ENCODE assay signal across 1 cellular context in the genomic region with DNA sequence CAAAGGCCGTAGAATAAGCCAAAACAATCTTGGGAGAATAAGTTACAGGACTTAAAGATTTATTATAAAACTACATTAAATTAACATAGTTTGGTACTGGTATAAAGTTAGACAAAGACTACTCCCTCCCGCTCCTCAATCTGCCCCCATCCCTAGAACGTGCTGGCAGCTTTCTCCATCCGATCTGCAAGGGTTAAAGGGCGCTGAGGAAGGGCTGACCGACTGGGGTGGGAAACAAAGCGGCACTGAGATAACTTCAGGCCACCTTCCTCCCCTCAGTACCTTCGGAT.
TF ChIP-seq lines count a peak whose summit lies in the region.

No MANE protein-coding gene starts in this region.

TF ChIP-seq in GM12878, 131 proteins besides CTCF, POLR2A, EP300 and RAD21:
- no peak for TF ChIP-seq BCL3 (IDR thresholded peaks at IDR 0.05; ENCODE audit: borderline replicate concordance, insufficient read depth, low read depth, low read length, poor library complexity, severe bottlenecking)
- no peak for TF ChIP-seq MYC (IDR thresholded peaks at IDR 0.05; ENCODE audit: insufficient read depth, insufficient read length, insufficient replicate concordance, low read length, severe bottlenecking)
- TF ChIP-seq BACH1 (IDR thresholded peaks at IDR 0.05; ENCODE audit: borderline replicate concordance) = no peak
- no peak for TF ChIP-seq TCF12 (IDR thresholded peaks at IDR 0.05; ENCODE audit: low read depth, low read length)
- no peak for TF ChIP-seq GABPA (IDR thresholded peaks at IDR 0.05; ENCODE audit: low read depth)
- TF ChIP-seq ZNF687 (IDR thresholded peaks at IDR 0.05) = no peak
- TF ChIP-seq NFIC (IDR thresholded peaks at IDR 0.05; ENCODE audit: low read depth, low read length) = 0 out of 2 replicates have a peak, but pooled peaks have one; percentile 35
- no peak for TF ChIP-seq POLR2AphosphoS2 (IDR thresholded peaks at IDR 0.05; ENCODE audit: low read depth, low read length)
- no peak for TF ChIP-seq RFX5 (IDR thresholded peaks at IDR 0.05; ENCODE audit: low read depth, low read length)
- no peak for TF ChIP-seq RELA (IDR thresholded peaks at IDR 0.05; ENCODE audit: borderline replicate concordance, partially characterized antibody)
- TF ChIP-seq STAT3 (IDR thresholded peaks at IDR 0.05; ENCODE audit: low read depth, low read length) = no peak
- TF ChIP-seq SP1 (IDR thresholded peaks at IDR 0.05; ENCODE audit: low read depth, low read length) = no peak
- no peak for TF ChIP-seq TCF7 (IDR thresholded peaks at IDR 0.05; ENCODE audit: borderline replicate concordance)
- 0 out of 3 replicates have a peak, but pooled peaks of 1 of the 2 experiments have one; percentile 0 for TF ChIP-seq EGR1 (IDR thresholded peaks at IDR 0.05; ENCODE audit: borderline replicate concordance in 1 of 2, low read depth in 2 of 2, low read length in 2 of 2)
- TF ChIP-seq MLLT1 (IDR thresholded peaks at IDR 0.05) = peak; percentile 55; the same call in 1 of the 2 replicates
